9 cellular contexts compared by ENCODE assay signal in genomic region chr16:86576591-86577313, GRCh38. TPM values are rescaled to one million over a fixed set of nuclear protein-coding genes. Genes with fewer than 3 reads are reported as not detected.
A peak's percentile ranks its signal among the peaks of the same experiment; 100 is the strongest.
DNase-seq lines count a peak whose midpoint lies in the region; ATAC-seq lines count a peak whose summit lies in the region.
"Had no signal": no experiment of that assay in that cellular context is flagged by ENCODE, and none has a peak within 500 bp of the region (broad histone marks: within the 10 kb centered on the region; RNA-seq: fewer than 3 reads in every experiment).

No MANE protein-coding gene starts in this region.

- no peak overlapping the region for H3K27ac Mint-ChIP-seq in natural killer cell treated with Interleukin-12 subunit alpha and Interleukin-12 subunit beta and Interleukin-15 and Interleukin-18, amount 100 ng/mL, for 72 hours

- H3K9ac ChIP-seq in BLaER1 (no peak overlapping the region), duodenal mucosa (ENCODE audit: low read depth in 1 of 2, low read length in 2 of 2) (no peak overlapping the region)

- H3K4me3 ChIP-seq in BLaER1: peak overlapping the region; percentile 63
- H3K4me3 ChIP-seq in duodenal mucosa (ENCODE audit: low read depth in 1 of 2, low read length in 2 of 2): peak overlapping the region; percentile 49 to 54

- H3K36me3 ChIP-seq in BLaER1: no peaks in the 10 kb centered on the region
- no peaks in the 10 kb centered on the region for H3K36me3 ChIP-seq in duodenal mucosa (ENCODE audit: control insufficient read depth in 1 of 2, insufficient read depth in 2 of 2, low read length in 2 of 2)

- peaks cover 0 to 4% of the 10 kb centered on the region in 2 donors for H3K4me1 Mint-ChIP-seq in natural killer cell treated with Interleukin-12 subunit alpha and Interleukin-12 subunit beta and Interleukin-15 and Interleukin-18, amount 100 ng/mL, for 72 hours (ENCODE audit: low read depth in 2 of 2)

- no peak for ATAC-seq in natural killer cell treated with Interleukin-12 subunit alpha and Interleukin-12 subunit beta and Interleukin-15 and Interleukin-18, amount 100 ng/mL, for 72 hours
- ATAC-seq in HG03135 (IDR thresholded peaks at IDR 0.05; ENCODE audit: unreplicated experiment): no peak

- H3K27me3 Mint-ChIP-seq in natural killer cell treated with Interleukin-12 subunit alpha and Interleukin-12 subunit beta and Interleukin-15 and Interleukin-18, amount 100 ng/mL, for 72 hours: peaks cover 47 to 52% of the 10 kb centered on the region in 2 donors

- H4K20me1 ChIP-seq in BLaER1: no peaks in the 10 kb centered on the region

- peaks cover 88% of the 10 kb centered on the region for H3K27me3 ChIP-seq in BLaER1
- peaks cover 70 to 81% of the 10 kb centered on the region in 2 donors for H3K27me3 ChIP-seq in duodenal mucosa (ENCODE audit: control insufficient read depth in 1 of 2, insufficient read depth in 2 of 2, low read length in 2 of 2)

- DNase-seq in NCI-H1105 (lab: John Stamatoyannopoulos, UW) (peak; percentile 80), NCI-H1436 (lab: John Stamatoyannopoulos, UW) (no peak), H4 (ENCODE audit: low spot score) (no peak)
- DNase-seq in natural killer cell treated with Interleukin-12 subunit alpha and Interleukin-12 subunit beta and Interleukin-15 and Interleukin-18, amount 100 ng/mL, for 72 hours (ENCODE audit: low spot score): no peak
- no peak for DNase-seq in activated effector memory CD4-positive, alpha-beta T cell treated with Interleukin-2 at 50 U/mL for 16 hours
- DNase-seq: head of caudate nucleus had no signal

- no peak overlapping the region for H3K27ac ChIP-seq in BLaER1
- no peak overlapping the region for H3K27ac ChIP-seq in duodenal mucosa (ENCODE audit: low read depth, low read length)

- H3K4me3 Mint-ChIP-seq in natural killer cell treated with Interleukin-12 subunit alpha and Interleukin-12 subunit beta and Interleukin-15 and Interleukin-18, amount 100 ng/mL, for 72 hours: peak overlapping the region; percentile 73

- no peaks in the 10 kb centered on the region for H3K36me3 Mint-ChIP-seq in natural killer cell treated with Interleukin-12 subunit alpha and Interleukin-12 subunit beta and Interleukin-15 and Interleukin-18, amount 100 ng/mL, for 72 hours

- H3K4me2 ChIP-seq in BLaER1: peak overlapping the region; percentile 73

- H3K9me3 ChIP-seq in BLaER1: peaks cover 8% of the 10 kb centered on the region; the same call in 1 of the 2 replicates
- H3K9me3 ChIP-seq in duodenal mucosa (ENCODE audit: control insufficient read depth in 1 of 2, low read length in 2 of 2): no peaks in the 10 kb centered on the region

- H3K9me3 Mint-ChIP-seq in natural killer cell treated with Interleukin-12 subunit alpha and Interleukin-12 subunit beta and Interleukin-15 and Interleukin-18, amount 100 ng/mL, for 72 hours: no peaks in the 10 kb centered on the region

- H3K4me1 ChIP-seq in BLaER1 (peaks cover 29% of the 10 kb centered on the region), duodenal mucosa (ENCODE audit: control insufficient read depth in 1 of 2, insufficient read depth in 2 of 2, low read length in 2 of 2) (peaks cover 0 to 4% of the 10 kb centered on the region in 2 donors)

RNA-seq across cellular contexts. Expression of gene FOXL1, which starts 1.6 kb away (rescaled TPM):
- total RNA-seq in natural killer cell treated with Interleukin-12 subunit alpha and Interleukin-12 subunit beta and Interleukin-15 and Interleukin-18, amount 100 ng/mL, for 72 hours: not detected
- total RNA-seq in H4 (2014; rRNA removed; shearing (Covaris generic)): 0.75 and 0.86 TPM in 2 replicates

RNA-seq across cellular contexts. Expression of gene FOXC2, which starts 10.1 kb away (rescaled TPM):
- total RNA-seq in natural killer cell treated with Interleukin-12 subunit alpha and Interleukin-12 subunit beta and Interleukin-15 and Interleukin-18, amount 100 ng/mL, for 72 hours: not detected
- total RNA-seq in H4 (2014; rRNA removed; shearing (Covaris generic)): 0.12 and 0.60 TPM in 2 replicates

RNA-seq across cellular contexts. Expression of gene MTHFSD, which starts 21.7 kb away (rescaled TPM):
- 10 to 100 TPM; 24.3 to 32.8 TPM for total RNA-seq in natural killer cell treated with Interleukin-12 subunit alpha and Interleukin-12 subunit beta and Interleukin-15 and Interleukin-18, amount 100 ng/mL, for 72 hours
- total RNA-seq in H4 (2014; rRNA removed; shearing (Covaris generic)): 9.6 and 10.0 TPM in 2 replicates
